Comparison of ENCODE assay signal across 11 cellular contexts in the genomic region with DNA sequence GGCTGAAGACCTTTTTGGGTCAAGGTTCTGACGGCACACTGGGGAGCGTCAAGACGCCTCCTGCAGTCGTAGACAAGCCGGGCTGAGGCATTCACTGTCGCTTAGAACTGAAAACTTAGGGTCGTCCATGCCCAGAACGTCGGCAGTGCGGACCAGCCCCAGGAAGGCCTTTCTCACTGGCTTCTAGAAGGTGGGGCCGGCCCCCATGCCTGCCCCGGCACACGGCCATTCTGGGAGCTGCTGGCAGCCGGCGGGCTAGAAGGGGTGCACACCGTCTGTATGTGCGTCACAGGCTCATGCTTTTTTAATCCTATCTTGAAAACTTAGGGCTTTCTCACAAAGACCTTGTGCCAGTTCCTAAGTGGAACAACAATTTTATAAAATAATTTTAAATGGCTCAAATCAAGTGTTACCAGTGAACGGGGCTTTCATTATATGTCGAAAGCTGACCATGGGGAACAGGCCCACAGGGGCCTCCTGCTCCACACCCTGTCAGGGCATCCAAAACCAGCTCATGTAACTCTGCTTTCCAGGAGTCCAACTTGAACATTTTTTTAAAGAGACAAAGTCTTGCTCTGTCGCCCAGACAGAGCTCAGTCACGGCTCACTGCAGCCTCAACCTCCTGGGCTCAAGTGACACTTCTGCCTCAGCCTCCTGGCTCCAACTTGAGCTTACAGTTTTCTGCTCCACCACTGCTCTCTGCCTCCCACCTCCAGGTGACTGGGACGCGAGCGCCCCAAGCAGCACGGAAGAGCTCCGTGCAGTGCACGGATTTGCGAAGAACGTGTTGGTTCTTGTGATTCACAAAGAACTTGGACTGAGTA.
A peak's percentile ranks its signal among the peaks of the same experiment; 100 is the strongest.
DNase-seq lines count a peak whose midpoint lies in the region; ATAC-seq and TF ChIP-seq lines count a peak whose summit lies in the region.
"Had no signal": no experiment of that assay in that cellular context is flagged by ENCODE, and none has a peak within 500 bp of the region (broad histone marks: within the 10 kb centered on the region; RNA-seq: fewer than 3 reads in every experiment).

No MANE protein-coding gene starts in this region.

- H3K27ac ChIP-seq in HEK293 (ENCODE audit: extremely low read depth, low read depth, low read length) = no peak overlapping the region
- peak overlapping the region in 2 of 12 donors; percentile 1 to 24 for H3K27ac ChIP-seq in heart left ventricle

- H3K9ac ChIP-seq in skeletal muscle satellite cell (ENCODE audit: low read depth, low read length) = peak overlapping the region; percentile 2

- H3K4me1 Mint-ChIP-seq in activated naive CD8-positive, alpha-beta T cell treated with anti-CD3 and anti-CD28 coated beads for 36 hours = peaks cover 83% of the 10 kb centered on the region

- no peaks in the 10 kb centered on the region for H3K9me3 ChIP-seq in HEK293 (ENCODE audit: control insufficient read depth, insufficient read depth, low read depth, low read length)
- peaks cover 0 to 19% (median 3%) of the 10 kb centered on the region in 12 donors for H3K9me3 ChIP-seq in heart left ventricle
- H3K9me3 ChIP-seq in skeletal muscle satellite cell (replicated peaks; ENCODE audit: low read length) = no peaks in the 10 kb centered on the region

- no peak for DNase-seq in activated naive CD8-positive, alpha-beta T cell treated with anti-CD3 and anti-CD28 coated beads for 36 hours
- no peak for DNase-seq in heart left ventricle
- no peak for DNase-seq in effector CD4-positive, alpha-beta T cell
- DNase-seq in NCI-H2029 treated with DMSO at 0.1 percent for 48 hours (lab: John Stamatoyannopoulos, UW) = no peak
- DNase-seq: activated naive CD4-positive, alpha-beta T cell treated with anti-CD3 and anti-CD28 coated beads, Interleukin-2, amount 10 ng/mL, durations not matched to agents 7 days and 5 days; stimulated activated CD4-positive, alpha-beta T cell treated with anti-CD3 and anti-CD28 coated beads, Interleukin-1b, Interleukin-23, amount 100 ng/mL, for 48 hours had no signal

- H3K36me3 ChIP-seq in HEK293 (ENCODE audit: control insufficient read depth in 2 of 2, insufficient read depth in 1 of 2, low read length in 2 of 2) = no peaks in the 10 kb centered on the region
- no peaks in the 10 kb centered on the region for H3K36me3 ChIP-seq in heart left ventricle
- no peaks in the 10 kb centered on the region for H3K36me3 ChIP-seq in skeletal muscle satellite cell (ENCODE audit: insufficient read depth, low read length)

- peaks cover 36% of the 10 kb centered on the region for H3K36me3 Mint-ChIP-seq in activated naive CD8-positive, alpha-beta T cell treated with anti-CD3 and anti-CD28 coated beads for 36 hours

- CTCF ChIA-PET in HEK293 (lab: Yijun Ruan, JAX) = interaction anchor here (0.5 to 0.7 kb wide), 6 partner anchors 23 to 143 kb away, joined by 3 to 7 read pairs (median 4); no protein-coding TSS in a partner anchor

- no peaks in the 10 kb centered on the region for H3K27me3 Mint-ChIP-seq in activated naive CD8-positive, alpha-beta T cell treated with anti-CD3 and anti-CD28 coated beads for 36 hours
- H3K27me3 Mint-ChIP-seq: activated naive CD4-positive, alpha-beta T cell treated with anti-CD3 and anti-CD28 coated beads, Interleukin-2, amount 10 ng/mL, durations not matched to agents 7 days and 5 days had no signal

- POLR2A ChIA-PET in HEK293 (lab: Yijun Ruan, JAX) = no interaction called here

- no peaks in the 10 kb centered on the region for H3K27me3 ChIP-seq in heart left ventricle
- H3K27me3 ChIP-seq in skeletal muscle satellite cell (ENCODE audit: control insufficient read depth, insufficient read depth, low read length) = no peaks in the 10 kb centered on the region
- H3K27me3 ChIP-seq: tibial nerve had no signal

- peak in 3 of 4 donors; percentile 32 to 47 (median 32) for ATAC-seq in heart left ventricle
- ATAC-seq in GM19452 (IDR thresholded peaks at IDR 0.05; ENCODE audit: unreplicated experiment) = no peak
- no peak for ATAC-seq in HG02759 (IDR thresholded peaks at IDR 0.05; ENCODE audit: unreplicated experiment)

- peaks cover 5% of the 10 kb centered on the region for H3K9me3 Mint-ChIP-seq in activated naive CD8-positive, alpha-beta T cell treated with anti-CD3 and anti-CD28 coated beads for 36 hours

- TF ChIP-seq CTCF in HEK293 (tag by site-specific recombination; IDR thresholded peaks at IDR 0.05) (no peak), heart left ventricle (IDR thresholded peaks at IDR 0.05) (peak in 1 of 12 donors; percentile 10)

- intact Hi-C loops in heart left ventricle (cut with DNase I) = loop anchor here in 1 of 10 donors (5.0 kb wide), 1 partner anchor 42 kb away; no protein-coding TSS in a partner anchor

- H3K27ac Mint-ChIP-seq in activated naive CD8-positive, alpha-beta T cell treated with anti-CD3 and anti-CD28 coated beads for 36 hours = no peak overlapping the region

- peak overlapping the region; percentile 53 for H3K4me2 ChIP-seq in skeletal muscle satellite cell (ENCODE audit: low read length)

- H3K4me3 Mint-ChIP-seq in activated naive CD8-positive, alpha-beta T cell treated with anti-CD3 and anti-CD28 coated beads for 36 hours = peak overlapping the region; percentile 6
- H3K4me3 Mint-ChIP-seq: activated naive CD4-positive, alpha-beta T cell treated with anti-CD3 and anti-CD28 coated beads, Interleukin-2, amount 10 ng/mL, durations not matched to agents 7 days and 5 days had no signal

- peaks cover 13% of the 10 kb centered on the region for H3K4me1 ChIP-seq in HEK293 (ENCODE audit: control insufficient read depth, insufficient read depth, low read length)
- H3K4me1 ChIP-seq in heart left ventricle = peaks cover 7 to 85% (median 57%) of the 10 kb centered on the region in 12 donors
- H3K4me1 ChIP-seq in skeletal muscle satellite cell (ENCODE audit: control insufficient read depth, insufficient read depth, low read length) = peaks cover 28% of the 10 kb centered on the region

- 58 to 67% (median 63%) methylated on average over 27 to 29 of the region's 29 CpGs for WGBS in heart left ventricle, 4 donors

- TF ChIP-seq POLR2A in heart left ventricle (IDR thresholded peaks at IDR 0.05) = no peak

- H3K4me3 ChIP-seq in HEK293 (ENCODE audit: low read depth, low read length) (no peak overlapping the region), heart left ventricle (peak overlapping the region in 2 of 12 donors; percentile 5 to 23), skeletal muscle satellite cell (ENCODE audit: low read length) (no peak overlapping the region)

TF ChIP-seq in HEK293, 187 proteins besides CTCF, POLR2A, EP300 and RAD21 (continues in another document):
- TF ChIP-seq, protein P1, sequence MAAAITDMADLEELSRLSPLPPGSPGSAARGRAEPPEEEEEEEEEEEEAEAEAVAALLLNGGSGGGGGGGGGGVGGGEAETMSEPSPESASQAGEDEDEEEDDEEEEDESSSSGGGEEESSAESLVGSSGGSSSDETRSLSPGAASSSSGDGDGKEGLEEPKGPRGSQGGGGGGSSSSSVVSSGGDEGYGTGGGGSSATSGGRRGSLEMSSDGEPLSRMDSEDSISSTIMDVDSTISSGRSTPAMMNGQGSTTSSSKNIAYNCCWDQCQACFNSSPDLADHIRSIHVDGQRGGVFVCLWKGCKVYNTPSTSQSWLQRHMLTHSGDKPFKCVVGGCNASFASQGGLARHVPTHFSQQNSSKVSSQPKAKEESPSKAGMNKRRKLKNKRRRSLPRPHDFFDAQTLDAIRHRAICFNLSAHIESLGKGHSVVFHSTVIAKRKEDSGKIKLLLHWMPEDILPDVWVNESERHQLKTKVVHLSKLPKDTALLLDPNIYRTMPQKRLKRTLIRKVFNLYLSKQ (tag by site-specific recombination; IDR thresholded peaks at IDR 0.05; ENCODE audit: borderline replicate concordance) = no peak
- TF ChIP-seq GFI1B (tag by site-specific recombination; IDR thresholded peaks at IDR 0.05) (no peak), ZNF664 (tag by site-specific recombination; IDR thresholded peaks at IDR 0.05) (no peak), ZNF600 (tag by site-specific recombination; IDR thresholded peaks at IDR 0.05) (peak; percentile 36; the same call in 1 of the 2 replicates)
- TF ChIP-seq, protein P2, sequence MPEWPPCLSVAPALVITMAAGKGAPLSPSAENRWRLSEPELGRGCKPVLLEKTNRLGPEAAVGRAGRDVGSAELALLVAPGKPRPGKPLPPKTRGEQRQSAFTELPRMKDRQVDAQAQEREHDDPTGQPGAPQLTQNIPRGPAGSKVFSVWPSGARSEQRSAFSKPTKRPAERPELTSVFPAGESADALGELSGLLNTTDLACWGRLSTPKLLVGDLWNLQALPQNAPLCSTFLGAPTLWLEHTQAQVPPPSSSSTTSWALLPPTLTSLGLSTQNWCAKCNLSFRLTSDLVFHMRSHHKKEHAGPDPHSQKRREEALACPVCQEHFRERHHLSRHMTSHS (tag by site-specific recombination; IDR thresholded peaks at IDR 0.05) = no peak
- TF ChIP-seq, protein P3, sequence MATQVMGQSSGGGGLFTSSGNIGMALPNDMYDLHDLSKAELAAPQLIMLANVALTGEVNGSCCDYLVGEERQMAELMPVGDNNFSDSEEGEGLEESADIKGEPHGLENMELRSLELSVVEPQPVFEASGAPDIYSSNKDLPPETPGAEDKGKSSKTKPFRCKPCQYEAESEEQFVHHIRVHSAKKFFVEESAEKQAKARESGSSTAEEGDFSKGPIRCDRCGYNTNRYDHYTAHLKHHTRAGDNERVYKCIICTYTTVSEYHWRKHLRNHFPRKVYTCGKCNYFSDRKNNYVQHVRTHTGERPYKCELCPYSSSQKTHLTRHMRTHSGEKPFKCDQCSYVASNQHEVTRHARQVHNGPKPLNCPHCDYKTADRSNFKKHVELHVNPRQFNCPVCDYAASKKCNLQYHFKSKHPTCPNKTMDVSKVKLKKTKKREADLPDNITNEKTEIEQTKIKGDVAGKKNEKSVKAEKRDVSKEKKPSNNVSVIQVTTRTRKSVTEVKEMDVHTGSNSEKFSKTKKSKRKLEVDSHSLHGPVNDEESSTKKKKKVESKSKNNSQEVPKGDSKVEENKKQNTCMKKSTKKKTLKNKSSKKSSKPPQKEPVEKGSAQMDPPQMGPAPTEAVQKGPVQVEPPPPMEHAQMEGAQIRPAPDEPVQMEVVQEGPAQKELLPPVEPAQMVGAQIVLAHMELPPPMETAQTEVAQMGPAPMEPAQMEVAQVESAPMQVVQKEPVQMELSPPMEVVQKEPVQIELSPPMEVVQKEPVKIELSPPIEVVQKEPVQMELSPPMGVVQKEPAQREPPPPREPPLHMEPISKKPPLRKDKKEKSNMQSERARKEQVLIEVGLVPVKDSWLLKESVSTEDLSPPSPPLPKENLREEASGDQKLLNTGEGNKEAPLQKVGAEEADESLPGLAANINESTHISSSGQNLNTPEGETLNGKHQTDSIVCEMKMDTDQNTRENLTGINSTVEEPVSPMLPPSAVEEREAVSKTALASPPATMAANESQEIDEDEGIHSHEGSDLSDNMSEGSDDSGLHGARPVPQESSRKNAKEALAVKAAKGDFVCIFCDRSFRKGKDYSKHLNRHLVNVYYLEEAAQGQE (tag by site-specific recombination; IDR thresholded peaks at IDR 0.05) = no peak

Comparison
In these comparisons a context has a peak if more than half of its experiments do, and no peak if none do; other contexts are left out.
1. ATAC-seq: peak in heart left ventricle (3 of 4); none in GM19452 (single experiment) and HG02759 (single experiment).